ENCODE assay signal across 19 cellular contexts in genomic region chr14:102277874-102278630, GRCh38. TPM values are rescaled to one million over a fixed set of nuclear protein-coding genes. Genes with fewer than 3 reads are reported as not detected.
DNase-seq lines count a peak whose midpoint lies in the region; ATAC-seq and TF ChIP-seq lines count a peak whose summit lies in the region.
"Had no signal": no experiment of that assay in that cellular context is flagged by ENCODE, and none has a peak within 500 bp of the region (broad histone marks: within the 10 kb centered on the region; RNA-seq: fewer than 3 reads in every experiment).

No MANE protein-coding gene starts in this region.

- H3K36me3 ChIP-seq in mammary epithelial cell (ENCODE audit: insufficient read depth, low read length), result peaks cover 18% of the 10 kb centered on the region
- peaks cover 14% of the 10 kb centered on the region for H3K36me3 ChIP-seq in skeletal muscle satellite cell (ENCODE audit: insufficient read depth, low read length)
- no peaks in the 10 kb centered on the region for H3K36me3 ChIP-seq in OCI-LY7 (ENCODE audit: insufficient read depth, low read length)
- H3K36me3 ChIP-seq: neutrophil had no signal

- POLR2A ChIA-PET in MCF 10A (lab: Yijun Ruan, JAX) (no interaction called here), OCI-LY7 (lab: Charles Lee) (interaction anchor here (0.6 to 0.7 kb wide), 2 partner anchors 12 to 36 kb away, joined by 3 to 4 read pairs; no protein-coding TSS in a partner anchor)

- H3K27ac ChIP-seq in mammary epithelial cell (ENCODE audit: insufficient read depth, low read depth, low read length), result peak overlapping the region; percentile 94
- no peak overlapping the region for H3K27ac ChIP-seq in OCI-LY7 (ENCODE audit: low read depth, low read length, poor library complexity, severe bottlenecking)
- H3K27ac ChIP-seq: KMS-11, neutrophil had no signal

- dilution Hi-C loops in mammary epithelial cell (cut with HindIII; ENCODE audit: low sequenced_read_pairs), result no loop called here

- H3K9me3 ChIP-seq in mammary epithelial cell (replicated peaks; ENCODE audit: insufficient read depth, low read length) (peaks cover 5% of the 10 kb centered on the region), skeletal muscle satellite cell (replicated peaks; ENCODE audit: low read length) (no peaks in the 10 kb centered on the region), OCI-LY7 (ENCODE audit: low read length) (no peaks in the 10 kb centered on the region)
- H3K9me3 ChIP-seq: neutrophil had no signal

- H3K9me2 ChIP-seq in OCI-LY7 (ENCODE audit: insufficient read depth, low read length), result no peaks in the 10 kb centered on the region

- H3K27me3 ChIP-seq in mammary epithelial cell (ENCODE audit: insufficient read depth, low read length), result no peaks in the 10 kb centered on the region
- H3K27me3 ChIP-seq in skeletal muscle satellite cell (ENCODE audit: control insufficient read depth, insufficient read depth, low read length), result no peaks in the 10 kb centered on the region
- H3K27me3 ChIP-seq: neutrophil had no signal

- BruUV-seq in mammary epithelial cell (replicated peaks; lab: Mats Ljungman, UMichigan), result no TSS peak
- BruUV-seq in MCF 10A (replicated peaks; lab: Mats Ljungman, UMichigan), result no TSS peak
- BruUV-seq in OCI-LY7 (replicated peaks; lab: Mats Ljungman, UMichigan), result no TSS peak

- no peak for TF ChIP-seq CTCF in mammary epithelial cell (conservative IDR thresholded peaks at IDR 0.05 in 1 of 2, IDR thresholded peaks at IDR 0.05 in 1 of 2; ENCODE audit: extremely low read depth in 1 of 2, insufficient read depth in 1 of 2, low read depth in 1 of 2, low read length in 2 of 2)
- no peak for TF ChIP-seq CTCF in MCF 10A (IDR thresholded peaks at IDR 0.05; ENCODE audit: unreplicated experiment)
- no peak for TF ChIP-seq CTCF in fibroblast of the aortic adventitia (IDR thresholded peaks at IDR 0.05; ENCODE audit: insufficient read depth, low read length)
- no peak for TF ChIP-seq CTCF in OCI-LY7 (conservative IDR thresholded peaks at IDR 0.05; ENCODE audit: low read length)

- ATAC-seq in GM19324 (IDR thresholded peaks at IDR 0.05; ENCODE audit: low FRiP score, unreplicated experiment) (no peak), HG03439 (IDR thresholded peaks at IDR 0.05; ENCODE audit: unreplicated experiment) (no peak)

- in situ Hi-C loops in mammary epithelial cell (cut with MboI; ENCODE audit: low sequenced_read_pairs in 2 of 2), result no loop called here

- H2AFZ ChIP-seq in mammary epithelial cell (ENCODE audit: low read depth, low read length) (no peak overlapping the region), OCI-LY7 (ENCODE audit: low read length) (no peak overlapping the region)

- peaks cover 7% of the 10 kb centered on the region for H3K36me3 Mint-ChIP-seq in MCF 10A (ENCODE audit: insufficient read depth, unreplicated experiment)

- H3K4me1 ChIP-seq in mammary epithelial cell (ENCODE audit: insufficient read depth, low read length) (peaks cover 52% of the 10 kb centered on the region), skeletal muscle satellite cell (ENCODE audit: control insufficient read depth, insufficient read depth, low read length) (peaks cover 53% of the 10 kb centered on the region), OCI-LY7 (ENCODE audit: insufficient read depth, low read length, poor library complexity, severe bottlenecking) (no peaks in the 10 kb centered on the region)

- H3K9ac ChIP-seq in mammary epithelial cell (ENCODE audit: insufficient read depth, low read length), result no peak overlapping the region
- H3K9ac ChIP-seq in skeletal muscle satellite cell (ENCODE audit: low read depth, low read length), result peak overlapping the region; percentile 87
- H3K9ac ChIP-seq: KMS-11 had no signal

- H3K4me2 ChIP-seq in mammary epithelial cell (ENCODE audit: insufficient read depth, low read depth, low read length) (no peak overlapping the region), skeletal muscle satellite cell (ENCODE audit: low read length) (no peak overlapping the region), OCI-LY7 (ENCODE audit: low read length) (no peak overlapping the region)
- H3K4me2 ChIP-seq: KMS-11 had no signal

- no peak overlapping the region for H3K4me3 Mint-ChIP-seq in MCF 10A (ENCODE audit: unreplicated experiment)

- intact Hi-C loops in mammary epithelial cell (cut with micrococcal nuclease) (loop anchor here (2.0 to 5.0 kb wide), 2 partner anchors 15 to 41 kb away; no protein-coding TSS in a partner anchor), MCF 10A (cut with micrococcal nuclease) (no loop called here), OCI-LY7 (cut with micrococcal nuclease; ENCODE audit: unreplicated experiment) (no loop called here)

- no peak overlapping the region for H3K27ac Mint-ChIP-seq in MCF 10A (ENCODE audit: low read depth, unreplicated experiment)

- H3K4me1 Mint-ChIP-seq in MCF 10A (ENCODE audit: insufficient read depth, unreplicated experiment), result peaks cover 22% of the 10 kb centered on the region

- WGBS in mammary epithelial cell (ENCODE audit: low coverage, missing lambda C conversion rate), result 95% methylated on average over 7 of the region's 7 CpGs

- DNase-seq in mammary epithelial cell, result no peak
- DNase-seq in MCF 10A (ENCODE audit: unreplicated experiment), result no peak
- peak; percentile 43 to 82 for DNase-seq in NCI-H524 (lab: John Stamatoyannopoulos, UW)
- DNase-seq in fibroblast of the aortic adventitia (ENCODE audit: low read depth), result peak; percentile 48
- DNase-seq in OCI-LY7 (ENCODE audit: low spot score), result no peak
- DNase-seq: activated gamma-delta T cell treated with Interleukin-2 at 50 U/mL for 16 hours; caudate nucleus; DMS153; glutamatergic neuron; NCI-H1092; NCI-H345; retina; SHP77 treated with DMSO at 0.1 percent for 48 hours; stimulated activated CD4-positive, alpha-beta T cell treated with anti-CD3 and anti-CD28 coated beads, Interleukin-15, amount 100 ng/mL, for 24 hours had no signal

- H3K4me3 ChIP-seq in mammary epithelial cell (replicated peaks in 1 of 3; ENCODE audit: insufficient read depth in 1 of 3, low read depth in 2 of 3, low read length in 3 of 3) (no peak overlapping the region), fibroblast of the aortic adventitia (ENCODE audit: low read depth, low read length) (no peak overlapping the region), skeletal muscle satellite cell (ENCODE audit: low read length) (peak overlapping the region; percentile 21), OCI-LY7 (ENCODE audit: low read depth, low read length, poor library complexity, severe bottlenecking) (no peak overlapping the region)

- H3K27me3 Mint-ChIP-seq in MCF 10A (ENCODE audit: insufficient read depth, unreplicated experiment), result no peaks in the 10 kb centered on the region

- CTCF ChIA-PET in mammary epithelial cell (lab: Charles Lee; ENCODE audit: low non-redundant PET), result no interaction called here
- CTCF ChIA-PET in MCF 10A (lab: Yijun Ruan, JAX), result no interaction called here
- CTCF ChIA-PET in OCI-LY7 (lab: Charles Lee; ENCODE audit: unreplicated experiment), result no interaction called here

- H4K20me1 ChIP-seq in mammary epithelial cell (ENCODE audit: insufficient read depth, low read length), result no peaks in the 10 kb centered on the region
- no peaks in the 10 kb centered on the region for H4K20me1 ChIP-seq in OCI-LY7 (ENCODE audit: insufficient read depth, low read length)

- peaks cover 5% of the 10 kb centered on the region for H3K79me2 ChIP-seq in mammary epithelial cell (ENCODE audit: insufficient read depth, low read length)
- no peaks in the 10 kb centered on the region for H3K79me2 ChIP-seq in OCI-LY7 (ENCODE audit: insufficient read depth, low read depth, low read length)

- H3K9me3 Mint-ChIP-seq in MCF 10A (ENCODE audit: unreplicated experiment), result no peaks in the 10 kb centered on the region

RNA-seq across cellular contexts. Expression of gene MOK, which starts 26.9 kb away (rescaled TPM):
- total RNA-seq in mammary epithelial cell (10 to 100 TPM; 41.6 to 49.0 TPM), MCF 10A (2022) (61.7 and 98.9 TPM in 2 replicates), fibroblast of the aortic adventitia (ENCODE audit: low replicate concordance) (21.2 and 40.6 TPM in 2 replicates), OCI-LY7 (2022) (2.2 and 4.3 TPM in 2 replicates)
- polyA plus RNA-seq in mammary epithelial cell, result 38.3 TPM
- 9.1 TPM for polyA minus RNA-seq in mammary epithelial cell
- total RNA-seq in skeletal muscle satellite cell (2012; rRNA removed), result 65.7 and 70.0 TPM in 2 replicates
- 3.7 and 4.0 TPM in 2 replicates for total RNA-seq in OCI-LY7 (2014; rRNA removed; shearing (Covaris generic))

RNA-seq across cellular contexts. Expression of gene ZNF839, which starts 41.5 kb away (rescaled TPM):
- 10 to 100 TPM; 12.0 to 14.1 TPM for total RNA-seq in mammary epithelial cell
- polyA plus RNA-seq in mammary epithelial cell, result 8.3 TPM
- polyA minus RNA-seq in mammary epithelial cell, result 17.3 TPM
- total RNA-seq in MCF 10A (2022), result 20.3 and 23.0 TPM in 2 replicates
- 2.8 and 7.5 TPM in 2 replicates for total RNA-seq in fibroblast of the aortic adventitia (ENCODE audit: low replicate concordance)
- 8.5 and 10.4 TPM in 2 replicates for total RNA-seq in skeletal muscle satellite cell (2012; rRNA removed)
- 20.2 and 22.7 TPM in 2 replicates for total RNA-seq in OCI-LY7 (2014; rRNA removed; shearing (Covaris generic))
- 23.3 and 24.3 TPM in 2 replicates for total RNA-seq in OCI-LY7 (2022)

Comparison
In these comparisons a context has a peak if more than half of its experiments do, and no peak if none do; other contexts are left out.
1. DNase-seq: peak in NCI-H524 (2 of 2) and fibroblast of the aortic adventitia (single experiment); none in mammary epithelial cell (single experiment), MCF 10A (single experiment) and OCI-LY7 (single experiment).